Comparison of ENCODE assay signal across 15 cellular contexts in the genomic region with DNA sequence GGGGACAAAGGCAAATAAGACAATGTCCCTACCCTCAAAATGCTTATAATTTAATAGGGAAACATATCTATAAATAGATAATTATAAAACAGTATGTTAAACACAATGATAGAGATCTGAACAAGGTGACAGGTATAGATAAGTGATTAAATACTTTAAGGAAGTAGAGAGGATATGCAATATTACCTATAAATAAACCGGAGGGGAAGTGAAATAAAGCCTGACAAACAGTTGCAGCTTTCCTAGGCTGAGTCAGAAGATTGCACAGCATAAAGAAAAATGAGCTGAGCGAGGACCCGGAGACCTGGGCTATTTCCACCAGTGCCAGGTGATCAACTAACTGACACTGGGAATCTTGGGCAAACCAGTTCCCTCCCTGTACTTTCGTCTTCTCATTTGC.
"Had no signal": no experiment of that assay in that cellular context is flagged by ENCODE, and none has a peak within 500 bp of the region (broad histone marks: within the 10 kb centered on the region; RNA-seq: fewer than 3 reads in every experiment).

No MANE protein-coding gene starts in this region.

- H3K27me3 ChIP-seq: breast epithelium, heart left ventricle, right atrium auricular region, suprapubic skin, vagina had no signal

- DNase-seq: activated CD4-positive, alpha-beta T cell treated with anti-CD3 and anti-CD28 coated beads, Interleukin-2, amount 10 ng/mL, durations not matched to agents 7 days and 5 days; activated CD4-positive, CD25-positive, alpha-beta regulatory T cell; activated CD8-positive, alpha-beta memory T cell treated with anti-CD3 and anti-CD28 coated beads, Interleukin-2, amount 50 U/mL, for 4 hours; activated effector memory CD4-positive, alpha-beta T cell treated with anti-CD3 and anti-CD28 coated beads, Interleukin-2, amount 50 U/mL, for 16 hours; activated T-cell treated with anti-CD3 and anti-CD28 coated beads, Interleukin-2, amount 50 U/mL, for 72 hours; heart left ventricle; left ventricle myocardium inferior had no signal

- H3K9me3 Mint-ChIP-seq: activated CD4-positive, alpha-beta T cell treated with anti-CD3 and anti-CD28 coated beads, Interleukin-2, amount 10 ng/mL, durations not matched to agents 7 days and 5 days; activated naive CD4-positive, alpha-beta T cell treated with anti-CD3 and anti-CD28 coated beads, Interleukin-2, amount 50 U/mL, for 24 hours; activated T-cell treated with anti-CD3 and anti-CD28 coated beads, Interleukin-2, amount 50 U/mL, for 72 hours; stimulated activated naive CD8-positive, alpha-beta T cell treated with anti-CD3 and anti-CD28 coated beads, Interleukin-15, Interleukin-2, amounts not matched to agents 100 ng/mL and 50 ng/mL, for 24 hours had no signal

- H3K27me3 Mint-ChIP-seq: stimulated activated naive CD8-positive, alpha-beta T cell treated with anti-CD3 and anti-CD28 coated beads, Interleukin-15, Interleukin-2, amounts not matched to agents 100 ng/mL and 50 ng/mL, for 24 hours had no signal

- H3K27ac ChIP-seq: breast epithelium, coronary artery, heart left ventricle, left ventricle myocardium inferior, right atrium auricular region, suprapubic skin, vagina had no signal

- H3K4me1 Mint-ChIP-seq: activated CD4-positive, alpha-beta T cell treated with anti-CD3 and anti-CD28 coated beads, Interleukin-2, amount 10 ng/mL, durations not matched to agents 7 days and 5 days; activated naive CD4-positive, alpha-beta T cell treated with anti-CD3 and anti-CD28 coated beads, Interleukin-2, amount 50 U/mL, for 24 hours had no signal

- H3K9me3 ChIP-seq: breast epithelium, heart left ventricle, left ventricle myocardium inferior, right atrium auricular region, suprapubic skin, vagina had no signal

- H3K27ac Mint-ChIP-seq: activated CD4-positive, alpha-beta T cell treated with anti-CD3 and anti-CD28 coated beads, Interleukin-2, amount 10 ng/mL, durations not matched to agents 7 days and 5 days; activated naive CD4-positive, alpha-beta T cell treated with anti-CD3 and anti-CD28 coated beads, Interleukin-2, amount 50 U/mL, for 24 hours; activated T-cell treated with anti-CD3 and anti-CD28 coated beads, Interleukin-2, amount 50 U/mL, for 72 hours; progenitor cell of endocrine pancreas; stimulated activated naive CD8-positive, alpha-beta T cell treated with anti-CD3 and anti-CD28 coated beads, Interleukin-15, Interleukin-2, amounts not matched to agents 100 ng/mL and 50 ng/mL, for 24 hours had no signal

- H3K4me3 Mint-ChIP-seq: activated CD4-positive, alpha-beta T cell treated with anti-CD3 and anti-CD28 coated beads, Interleukin-2, amount 10 ng/mL, durations not matched to agents 7 days and 5 days; activated naive CD4-positive, alpha-beta T cell treated with anti-CD3 and anti-CD28 coated beads, Interleukin-2, amount 50 U/mL, for 24 hours; activated T-cell treated with anti-CD3 and anti-CD28 coated beads, Interleukin-2, amount 50 U/mL, for 72 hours; stimulated activated naive CD8-positive, alpha-beta T cell treated with anti-CD3 and anti-CD28 coated beads, Interleukin-15, Interleukin-2, amounts not matched to agents 100 ng/mL and 50 ng/mL, for 24 hours had no signal

- H3K4me3 ChIP-seq: breast epithelium, coronary artery, heart left ventricle, left ventricle myocardium inferior, right atrium auricular region, suprapubic skin, vagina had no signal

- H3K36me3 ChIP-seq: breast epithelium, heart left ventricle, left ventricle myocardium inferior, suprapubic skin, vagina had no signal

- ATAC-seq: activated T-cell treated with anti-CD3 and anti-CD28 coated beads, Interleukin-2, amount 50 U/mL, for 72 hours; heart left ventricle had no signal

- H3K36me3 Mint-ChIP-seq: activated naive CD4-positive, alpha-beta T cell treated with anti-CD3 and anti-CD28 coated beads, Interleukin-2, amount 50 U/mL, for 24 hours had no signal
